In the genomic region with DNA sequence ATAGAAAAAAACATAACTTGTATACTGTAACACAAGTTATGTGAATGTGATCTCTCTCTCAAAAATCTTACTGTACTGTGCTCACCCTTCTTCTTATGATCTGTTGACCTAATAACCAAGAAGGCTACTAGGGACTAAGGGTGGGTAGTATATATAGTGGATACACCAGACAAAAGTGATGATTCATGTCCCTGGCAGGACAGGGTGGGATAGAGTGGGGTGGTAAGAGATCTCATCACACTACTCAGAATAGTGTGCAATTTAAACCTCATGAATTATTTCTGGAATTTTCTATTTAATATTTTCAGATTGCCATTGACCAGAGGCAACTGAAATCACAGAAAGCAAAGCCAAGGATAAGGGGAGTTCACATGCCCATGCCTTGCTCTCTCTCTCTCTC, we compare ENCODE assay signal across 1 cellular context.
TF ChIP-seq lines count a peak whose summit lies in the region.

No MANE protein-coding gene starts in this region.

TF ChIP-seq in IMR-90, 13 proteins besides CTCF, POLR2A, EP300 and RAD21:
- TF ChIP-seq CHD1 (IDR thresholded peaks at IDR 0.05; ENCODE audit: low read depth, low read length) (no peak), RFX5 (IDR thresholded peaks at IDR 0.05; ENCODE audit: low read depth, low read length) (no peak), SMC3 (IDR thresholded peaks at IDR 0.05; ENCODE audit: low read depth, low read length) (no peak), NFE2L2 (IDR thresholded peaks at IDR 0.05; ENCODE audit: low read depth, low read length) (no peak), ELK1 (IDR thresholded peaks at IDR 0.05; ENCODE audit: borderline replicate concordance, low read depth, low read length) (no peak), MAFK (IDR thresholded peaks at IDR 0.05; ENCODE audit: low read depth, low read length) (no peak), FOS (IDR thresholded peaks at IDR 0.05; ENCODE audit: low read depth, low read length) (no peak), CEBPB (IDR thresholded peaks at IDR 0.05; ENCODE audit: low read depth, low read length) (no peak), RCOR1 (IDR thresholded peaks at IDR 0.05; ENCODE audit: insufficient replicate concordance, low read length) (no peak), MXI1 (IDR thresholded peaks at IDR 0.05; ENCODE audit: borderline replicate concordance, low read depth, low read length) (no peak)
- TF ChIP-seq, protein P1, sequence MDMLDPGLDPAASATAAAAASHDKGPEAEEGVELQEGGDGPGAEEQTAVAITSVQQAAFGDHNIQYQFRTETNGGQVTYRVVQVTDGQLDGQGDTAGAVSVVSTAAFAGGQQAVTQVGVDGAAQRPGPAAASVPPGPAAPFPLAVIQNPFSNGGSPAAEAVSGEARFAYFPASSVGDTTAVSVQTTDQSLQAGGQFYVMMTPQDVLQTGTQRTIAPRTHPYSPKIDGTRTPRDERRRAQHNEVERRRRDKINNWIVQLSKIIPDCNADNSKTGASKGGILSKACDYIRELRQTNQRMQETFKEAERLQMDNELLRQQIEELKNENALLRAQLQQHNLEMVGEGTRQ (IDR thresholded peaks at IDR 0.05; ENCODE audit: low read depth, low read length), result no peak
